1 cellular context compared by ENCODE assay signal in genomic region chr3:126475411-126476114, GRCh38.
TF ChIP-seq lines count a peak whose summit lies in the region.

Gene ZXDC (minus strand): TSS chr3:126475891. CDS start chr3:126475865, 26 bp downstream.

TF ChIP-seq in HepG2, 621 proteins besides CTCF, POLR2A, EP300 and RAD21 (continued from another document and continues in another):
- TF ChIP-seq ZNF609 (CRISPR knock-in tag; IDR thresholded peaks at IDR 0.05; ENCODE audit: borderline replicate concordance) (no peak), FOXC1 (CRISPR knock-in tag; IDR thresholded peaks at IDR 0.05; ENCODE audit: borderline replicate concordance) (no peak), ZBTB14 (CRISPR knock-in tag; IDR thresholded peaks at IDR 0.05) (no peak; the same call in 1 of the 2 replicates), ZNF83 (CRISPR knock-in tag; IDR thresholded peaks at IDR 0.05; ENCODE audit: borderline replicate concordance) (no peak), ZNF441 (CRISPR knock-in tag; IDR thresholded peaks at IDR 0.05; ENCODE audit: borderline replicate concordance) (no peak), MAZ (IDR thresholded peaks at IDR 0.05; ENCODE audit: borderline replicate concordance, low read depth, low read length) (no peak), MAZ (CRISPR knock-in tag; IDR thresholded peaks at IDR 0.05; ENCODE audit: low read depth) (peak; percentile 86), MYNN (CRISPR knock-in tag; IDR thresholded peaks at IDR 0.05; ENCODE audit: low read depth) (no peak), ZKSCAN8 (CRISPR knock-in tag; IDR thresholded peaks at IDR 0.05; ENCODE audit: borderline replicate concordance) (no peak), ZNF670 (CRISPR knock-in tag; IDR thresholded peaks at IDR 0.05; ENCODE audit: borderline replicate concordance) (no peak), IKZF5 (CRISPR knock-in tag; IDR thresholded peaks at IDR 0.05) (0 out of 2 replicates have a peak, but pooled peaks have one; percentile 4), ZNF44 (CRISPR knock-in tag; IDR thresholded peaks at IDR 0.05) (no peak), HNF4G (IDR thresholded peaks at IDR 0.05; ENCODE audit: borderline replicate concordance, low read depth, low read length) (no peak), HNF4G (CRISPR knock-in tag; IDR thresholded peaks at IDR 0.05; ENCODE audit: borderline replicate concordance, low read depth) (no peak), ZNF280D (CRISPR knock-in tag; IDR thresholded peaks at IDR 0.05) (no peak), CSRNP1 (CRISPR knock-in tag; IDR thresholded peaks at IDR 0.05) (no peak), MAFK (conservative IDR thresholded peaks at IDR 0.05 in 1 of 2, IDR thresholded peaks at IDR 0.05 in 1 of 2; ENCODE audit: low read length in 2 of 2) (no peak), NFE2 (CRISPR knock-in tag; IDR thresholded peaks at IDR 0.05) (no peak), CBX5 (CRISPR knock-in tag; IDR thresholded peaks at IDR 0.05; ENCODE audit: borderline replicate concordance) (no peak), ETV5 (CRISPR knock-in tag; IDR thresholded peaks at IDR 0.05; ENCODE audit: borderline replicate concordance) (no peak), ZSCAN9 (CRISPR knock-in tag; IDR thresholded peaks at IDR 0.05; ENCODE audit: borderline replicate concordance) (no peak), GPBP1L1 (CRISPR knock-in tag; IDR thresholded peaks at IDR 0.05) (no peak), HIC2 (CRISPR knock-in tag; IDR thresholded peaks at IDR 0.05; ENCODE audit: low read depth) (no peak), ZBTB7B (CRISPR knock-in tag; IDR thresholded peaks at IDR 0.05) (no peak), ZNF138 (CRISPR knock-in tag; IDR thresholded peaks at IDR 0.05; ENCODE audit: low read depth) (no peak), ARHGAP35 (CRISPR knock-in tag; IDR thresholded peaks at IDR 0.05; ENCODE audit: borderline replicate concordance) (no peak), SRSF4 (IDR thresholded peaks at IDR 0.05; ENCODE audit: low read depth, low read length, poor library complexity, severe bottlenecking) (no peak), MXI1 (IDR thresholded peaks at IDR 0.05; ENCODE audit: borderline replicate concordance, low read depth, low read length) (peak; percentile 14; the same call in 1 of the 3 replicates), SAP130 (CRISPR knock-in tag; IDR thresholded peaks at IDR 0.05; ENCODE audit: low read depth) (peak; percentile 50; the same call in 1 of the 2 replicates), ZNF747 (CRISPR knock-in tag; IDR thresholded peaks at IDR 0.05; ENCODE audit: borderline replicate concordance) (0 out of 2 replicates have a peak, but pooled peaks have one; percentile 47), TEAD3 (CRISPR knock-in tag; optimal IDR thresholded peaks at IDR 0.05; ENCODE audit: borderline replicate concordance) (no peak), NR2F2 (IDR thresholded peaks at IDR 0.05; ENCODE audit: borderline replicate concordance, low read depth) (no peak), ZFP36L1 (CRISPR knock-in tag; IDR thresholded peaks at IDR 0.05) (no peak), E2F2 (CRISPR knock-in tag; IDR thresholded peaks at IDR 0.05; ENCODE audit: borderline replicate concordance) (no peak), MIER3 (CRISPR knock-in tag; IDR thresholded peaks at IDR 0.05; ENCODE audit: borderline replicate concordance) (no peak), MED1 (CRISPR knock-in tag; IDR thresholded peaks at IDR 0.05) (peak; percentile 26; the same call in 1 of the 2 replicates)
